Comparison of ENCODE assay signal across 9 cellular contexts in the genomic region with DNA sequence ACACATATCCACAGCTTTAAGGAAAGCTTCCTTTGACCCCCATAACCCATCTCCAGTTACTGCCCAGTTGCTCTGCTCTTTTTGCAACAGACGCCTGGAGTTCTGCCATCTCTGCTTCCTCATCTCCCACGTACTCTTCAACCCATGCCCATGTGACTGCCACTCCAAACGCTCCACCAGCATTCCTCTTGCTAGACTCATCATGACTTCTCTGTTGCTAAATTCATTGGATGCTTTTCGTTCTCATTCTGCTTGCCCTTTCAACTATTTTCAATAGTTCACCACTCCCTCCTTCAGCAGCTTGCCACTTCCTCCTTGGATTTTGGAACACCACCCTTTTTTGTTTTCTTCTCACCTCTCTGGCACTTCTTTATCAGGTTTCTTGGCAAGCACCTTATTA. TPM values are rescaled to one million over a fixed set of nuclear protein-coding genes. Genes with fewer than 3 reads are reported as not detected.
DNase-seq lines count a peak whose midpoint lies in the region; ATAC-seq and TF ChIP-seq lines count a peak whose summit lies in the region.
"Had no signal": no experiment of that assay in that cellular context is flagged by ENCODE, and none has a peak within 500 bp of the region (broad histone marks: within the 10 kb centered on the region; RNA-seq: fewer than 3 reads in every experiment).

No MANE protein-coding gene starts in this region.

- ATAC-seq in HG03280 (IDR thresholded peaks at IDR 0.05; ENCODE audit: unreplicated experiment), result no peak
- no peak for ATAC-seq in HG03521 (IDR thresholded peaks at IDR 0.05; ENCODE audit: unreplicated experiment)

- no peak for TF ChIP-seq RAD21 in SK-N-SH (IDR thresholded peaks at IDR 0.05; ENCODE audit: low read length)

- no peaks in the 10 kb centered on the region for H3K9me3 ChIP-seq in SK-N-SH
- no peaks in the 10 kb centered on the region for H3K9me3 ChIP-seq in smooth muscle cell (replicated peaks; ENCODE audit: low read depth)

- H3K4me3 ChIP-seq in SK-N-SH (ENCODE audit: low read depth in 2 of 2, low read length in 1 of 2), result no peak overlapping the region
- no peak overlapping the region for H3K4me3 ChIP-seq in smooth muscle cell

- H3K27me3 ChIP-seq in SK-N-SH (ENCODE audit: insufficient read depth) (no peaks in the 10 kb centered on the region), smooth muscle cell (ENCODE audit: low read depth) (no peaks in the 10 kb centered on the region)

- DNase-seq in HCEC 1CT (peak; percentile 100), SK-N-SH (no peak), foreskin melanocyte (peak; percentile 73), smooth muscle cell (lab: John Stamatoyannopoulos, UW; ENCODE audit: unreplicated experiment) (no peak), NOMO-1 treated with dmso at 0.1 percent for 144 hours (lab: John Stamatoyannopoulos, UW; ENCODE audit: unreplicated experiment) (no peak), OCI-M2 (lab: John Stamatoyannopoulos, UW; ENCODE audit: unreplicated experiment) (no peak)
- DNase-seq: effector memory CD4-positive, alpha-beta T cell had no signal

- peaks cover 7 to 17% of the 10 kb centered on the region in 2 experiments; a peak in 3 of 4 replicates for H3K4me1 ChIP-seq in SK-N-SH (ENCODE audit: control insufficient read depth in 1 of 2, insufficient read depth in 2 of 2, low read depth in 1 of 2, low read length in 1 of 2)
- peaks cover 5% of the 10 kb centered on the region for H3K4me1 ChIP-seq in smooth muscle cell (ENCODE audit: low read depth)

- H3K27ac ChIP-seq in SK-N-SH (ENCODE audit: low read depth in 2 of 2, low read length in 1 of 2), result peak overlapping the region in 1 of 2 experiments; percentile 60; a peak in 3 of 4 replicates
- H3K27ac ChIP-seq in smooth muscle cell (ENCODE audit: low read depth), result no peak overlapping the region

- CTCF ChIA-PET in SK-N-SH (lab: Yijun Ruan, JAX), result interaction anchor here (0.8 kb wide), 1 partner anchor 11 kb away, joined by 3 read pairs; no protein-coding TSS in a partner anchor

- H4K20me1 ChIP-seq in SK-N-SH (ENCODE audit: insufficient read depth) (no peaks in the 10 kb centered on the region), smooth muscle cell (ENCODE audit: low read depth) (no peaks in the 10 kb centered on the region)

- H3F3A ChIP-seq in SK-N-SH (replicated peaks; ENCODE audit: insufficient read depth), result peaks cover 8% of the 10 kb centered on the region
- H3F3A ChIP-seq in smooth muscle cell (ENCODE audit: low read depth), result no peaks in the 10 kb centered on the region

- no peak for TF ChIP-seq CTCF in SK-N-SH (IDR thresholded peaks at IDR 0.05)
- no peak for TF ChIP-seq CTCF in smooth muscle cell (IDR thresholded peaks at IDR 0.05; ENCODE audit: borderline replicate concordance, insufficient read depth, poor library complexity, severe bottlenecking)

- POLR2A ChIA-PET in SK-N-SH (lab: Yijun Ruan, JAX), result no interaction called here

- H2AFZ ChIP-seq in SK-N-SH (ENCODE audit: low read depth) (peak overlapping the region; percentile 39; the same call in 1 of the 2 replicates), smooth muscle cell (ENCODE audit: low read depth) (no peak overlapping the region)

- no peaks in the 10 kb centered on the region for H3K9me2 ChIP-seq in SK-N-SH

- H3K9ac ChIP-seq in SK-N-SH (no peak overlapping the region), smooth muscle cell (ENCODE audit: low read depth) (no peak overlapping the region)

- H3K36me3 ChIP-seq in SK-N-SH (replicated peaks in 1 of 2; ENCODE audit: control insufficient read depth in 1 of 2, insufficient read depth in 2 of 2, low read length in 1 of 2) (no peaks in the 10 kb centered on the region), smooth muscle cell (ENCODE audit: low read depth) (no peaks in the 10 kb centered on the region)

- 11% methylated on average over 4 of the region's 4 CpGs for WGBS in SK-N-SH (ENCODE audit: low lambda C conversion rate)
- WGBS in smooth muscle cell (ENCODE audit: low lambda C conversion rate), result 6% methylated on average over 4 of the region's 4 CpGs

- 0 out of 4 replicates have a peak, but pooled peaks of 1 of the 2 experiments have one; percentile 28 for TF ChIP-seq EP300 in SK-N-SH (IDR thresholded peaks at IDR 0.05; ENCODE audit: borderline replicate concordance in 1 of 2, low read depth in 1 of 2, low read length in 1 of 2)

- H3K4me2 ChIP-seq in SK-N-SH (peak overlapping the region; percentile 46), smooth muscle cell (peak overlapping the region; percentile 16)

- peaks cover 20% of the 10 kb centered on the region for H3K79me2 ChIP-seq in SK-N-SH (ENCODE audit: insufficient read depth)
- H3K79me2 ChIP-seq in smooth muscle cell (ENCODE audit: low read depth), result peaks cover 19% of the 10 kb centered on the region

TF ChIP-seq in SK-N-SH, 30 proteins besides CTCF, POLR2A, EP300 and RAD21:
- TF ChIP-seq MXI1 (IDR thresholded peaks at IDR 0.05; ENCODE audit: low read depth, low read length) (no peak), TCF12 (IDR thresholded peaks at IDR 0.05) (peak; percentile 36; the same call in 1 of the 2 replicates), FOSL2 (IDR thresholded peaks at IDR 0.05; ENCODE audit: borderline replicate concordance, low read depth) (peak; percentile 64; the same call in 1 of the 2 replicates), TEAD4 (IDR thresholded peaks at IDR 0.05; ENCODE audit: borderline replicate concordance, insufficient read depth) (peak; percentile 51; the same call in 1 of the 2 replicates), JUND (IDR thresholded peaks at IDR 0.05) (peak; percentile 51), NFIC (IDR thresholded peaks at IDR 0.05; ENCODE audit: borderline replicate concordance) (peak; percentile 62), POLR2AphosphoS5 (IDR thresholded peaks at IDR 0.05; ENCODE audit: low read depth, low read length) (no peak), GABPA (IDR thresholded peaks at IDR 0.05; ENCODE audit: low read depth) (no peak)
- TF ChIP-seq, protein P1, sequence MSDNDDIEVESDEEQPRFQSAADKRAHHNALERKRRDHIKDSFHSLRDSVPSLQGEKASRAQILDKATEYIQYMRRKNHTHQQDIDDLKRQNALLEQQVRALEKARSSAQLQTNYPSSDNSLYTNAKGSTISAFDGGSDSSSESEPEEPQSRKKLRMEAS (IDR thresholded peaks at IDR 0.05; ENCODE audit: low read depth), result peak; percentile 69; the same call in 1 of the 2 replicates
- TF ChIP-seq, protein P2, sequence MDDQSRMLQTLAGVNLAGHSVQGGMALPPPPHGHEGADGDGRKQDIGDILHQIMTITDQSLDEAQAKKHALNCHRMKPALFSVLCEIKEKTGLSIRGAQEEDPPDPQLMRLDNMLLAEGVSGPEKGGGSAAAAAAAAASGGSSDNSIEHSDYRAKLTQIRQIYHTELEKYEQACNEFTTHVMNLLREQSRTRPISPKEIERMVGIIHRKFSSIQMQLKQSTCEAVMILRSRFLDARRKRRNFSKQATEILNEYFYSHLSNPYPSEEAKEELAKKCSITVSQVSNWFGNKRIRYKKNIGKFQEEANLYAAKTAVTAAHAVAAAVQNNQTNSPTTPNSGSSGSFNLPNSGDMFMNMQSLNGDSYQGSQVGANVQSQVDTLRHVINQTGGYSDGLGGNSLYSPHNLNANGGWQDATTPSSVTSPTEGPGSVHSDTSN (IDR thresholded peaks at IDR 0.05), result peak; percentile 47; the same call in 1 of the 2 replicates
- TF ChIP-seq, protein P3, sequence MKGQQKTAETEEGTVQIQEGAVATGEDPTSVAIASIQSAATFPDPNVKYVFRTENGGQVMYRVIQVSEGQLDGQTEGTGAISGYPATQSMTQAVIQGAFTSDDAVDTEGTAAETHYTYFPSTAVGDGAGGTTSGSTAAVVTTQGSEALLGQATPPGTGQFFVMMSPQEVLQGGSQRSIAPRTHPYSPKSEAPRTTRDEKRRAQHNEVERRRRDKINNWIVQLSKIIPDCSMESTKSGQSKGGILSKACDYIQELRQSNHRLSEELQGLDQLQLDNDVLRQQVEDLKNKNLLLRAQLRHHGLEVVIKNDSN (IDR thresholded peaks at IDR 0.05; ENCODE audit: borderline replicate concordance, low read depth), result peak; percentile 86; the same call in 1 of the 2 replicates

RNA-seq across cellular contexts. Expression of a gene that starts 2.7 kb away (rescaled TPM):
- polyA plus RNA-seq in SK-N-SH (2012; rRNA removed), result 25.5 and 29.5 TPM in 2 replicates
- 33.2 and 34.0 TPM in 2 replicates for polyA plus RNA-seq in SK-N-SH (2012; cell fraction: cytosol; rRNA removed)
- 15.8 and 23.6 TPM in 2 replicates for polyA plus RNA-seq in SK-N-SH (2012; cell fraction: nucleus; rRNA removed)
- 24.1 and 27.0 TPM in 2 replicates for total RNA-seq in smooth muscle cell
- 15.4 and 17.3 TPM in 2 replicates for polyA plus RNA-seq in smooth muscle cell

RNA-seq across cellular contexts. Expression of a gene that starts 21.8 kb away (rescaled TPM):
- polyA plus RNA-seq in SK-N-SH (2012; rRNA removed) (0.08 and 0.12 TPM in 2 replicates), smooth muscle cell (0.46 and 0.90 TPM in 2 replicates)
- 0.09 and 0.26 TPM in 2 replicates for polyA plus RNA-seq in SK-N-SH (2012; cell fraction: cytosol; rRNA removed)
- 0.14 and 0.33 TPM in 2 replicates for polyA plus RNA-seq in SK-N-SH (2012; cell fraction: nucleus; rRNA removed)
- 0.04 and 0.58 TPM in 2 replicates for total RNA-seq in smooth muscle cell

RNA-seq across cellular contexts. Expression of a gene that starts 25.7 kb away (rescaled TPM):
- polyA plus RNA-seq in SK-N-SH (2012; rRNA removed), result 54.2 and 73.8 TPM in 2 replicates
- 36.1 and 49.7 TPM in 2 replicates for polyA plus RNA-seq in SK-N-SH (2012; cell fraction: cytosol; rRNA removed)
- 81.3 and 112 TPM in 2 replicates for polyA plus RNA-seq in SK-N-SH (2012; cell fraction: nucleus; rRNA removed)
- 17.4 and 20.3 TPM in 2 replicates for total RNA-seq in smooth muscle cell
- 37.8 and 38.3 TPM in 2 replicates for polyA plus RNA-seq in smooth muscle cell

RNA-seq across cellular contexts. Expression of a gene that starts 29.0 kb away (rescaled TPM):
- not detected in 2 replicates for polyA plus RNA-seq in SK-N-SH (2012; rRNA removed)
- polyA plus RNA-seq in SK-N-SH (2012; cell fraction: cytosol; rRNA removed), result not detected in 2 replicates
- not detected in 2 replicates for polyA plus RNA-seq in SK-N-SH (2012; cell fraction: nucleus; rRNA removed)
- not detected in 2 replicates for total RNA-seq in smooth muscle cell
- polyA plus RNA-seq in smooth muscle cell, result 0.48 TPM in 1 of 2 replicates, not detected in the other

RNA-seq across cellular contexts. Expression of a gene that starts 39.1 kb away (rescaled TPM):
- polyA plus RNA-seq in SK-N-SH (2012; rRNA removed), result 13.7 and 14.2 TPM in 2 replicates
- polyA plus RNA-seq in SK-N-SH (2012; cell fraction: cytosol; rRNA removed), result 10.4 and 12.0 TPM in 2 replicates
- 82.8 and 92.4 TPM in 2 replicates for polyA plus RNA-seq in SK-N-SH (2012; cell fraction: nucleus; rRNA removed)
- total RNA-seq in smooth muscle cell, result 2.2 and 3.8 TPM in 2 replicates
- polyA plus RNA-seq in smooth muscle cell, result 0.97 and 4.7 TPM in 2 replicates

Comparison
In these comparisons a context has a peak if more than half of its experiments do, and no peak if none do; other contexts are left out.
1. DNase-seq: peak in HCEC 1CT (single experiment) and foreskin melanocyte (single experiment); none in SK-N-SH (single experiment), smooth muscle cell (single experiment), NOMO-1 treated with dmso at 0.1 percent for 144 hours (single experiment) and OCI-M2 (single experiment).